20 cellular contexts compared by ENCODE assay signal in the genomic region with DNA sequence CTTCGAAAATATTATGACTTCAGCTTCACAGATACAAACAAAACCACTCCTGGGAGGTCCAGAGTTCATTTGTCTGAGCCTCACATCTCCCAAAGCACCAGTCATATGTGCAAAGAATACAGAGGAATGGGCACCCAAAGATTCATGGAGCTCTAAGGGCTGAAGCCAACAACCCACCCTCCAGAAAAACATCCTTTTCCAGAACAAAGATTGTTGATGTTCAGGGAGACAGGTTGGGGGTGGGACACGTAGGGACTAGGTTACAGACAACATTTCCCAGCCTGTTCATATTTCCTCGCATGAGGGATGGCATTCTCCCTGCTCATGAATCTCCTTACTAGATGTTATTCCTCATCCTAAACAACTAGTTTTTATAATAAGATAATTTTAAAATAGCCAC.
DNase-seq lines count a peak whose midpoint lies in the region; ATAC-seq and TF ChIP-seq lines count a peak whose summit lies in the region.
"Had no signal": no experiment of that assay in that cellular context is flagged by ENCODE, and none has a peak within 500 bp of the region (broad histone marks: within the 10 kb centered on the region; RNA-seq: fewer than 3 reads in every experiment).

No MANE protein-coding gene starts in this region.

- H3K9me2 ChIP-seq in GM23248 (ENCODE audit: insufficient read depth): no peaks in the 10 kb centered on the region

- peaks cover 17% of the 10 kb centered on the region for H3K36me3 Mint-ChIP-seq in nephron (ENCODE audit: low read depth)

- no peaks in the 10 kb centered on the region for H4K20me1 ChIP-seq in GM23248 (ENCODE audit: insufficient read depth)

- peaks cover 90% of the 10 kb centered on the region for H3K79me2 ChIP-seq in GM23248 (ENCODE audit: insufficient read depth)

- H3K9ac ChIP-seq in GM23248: no peak overlapping the region
- H3K9ac ChIP-seq: KMS-11 had no signal

- intact Hi-C loops in testis (cut with DNase I; ENCODE audit: low total_unique reads): no loop called here

- H3K9me3 Mint-ChIP-seq in nephron: no peaks in the 10 kb centered on the region
- H3K9me3 Mint-ChIP-seq: activated T-cell treated with anti-CD3 and anti-CD28 coated beads, Interleukin-2, amount 50 U/mL, for 24 hours; CD4-positive, alpha-beta T cell; nephron progenitor cell; stimulated activated naive CD8-positive, alpha-beta T cell treated with anti-CD3 and anti-CD28 coated beads, Interleukin-15, amount 100 ng/mL, for 72 hours had no signal

- peaks cover 79% of the 10 kb centered on the region for H3K4me1 ChIP-seq in GM23248 (ENCODE audit: insufficient read depth)
- peaks cover 41% of the 10 kb centered on the region for H3K4me1 ChIP-seq in testis

- H3K4me3 ChIP-seq in GM23248 (no peak overlapping the region), testis (no peak overlapping the region)

- H3K27me3 ChIP-seq in GM23248 (replicated peaks; ENCODE audit: insufficient read depth) (no peaks in the 10 kb centered on the region), testis (no peaks in the 10 kb centered on the region)

- DNase-seq in GM23248 (no peak), testis (no peak), GM13976 (ENCODE audit: low spot score) (no peak), NCI-H526 treated with DMSO at 0.1 percent for 48 hours (lab: John Stamatoyannopoulos, UW) (no peak)
- DNase-seq: activated naive CD4-positive, alpha-beta T cell treated with Interleukin-2 at 50 U/mL for 16 hours; activated T-cell treated with anti-CD3 and anti-CD28 coated beads, Interleukin-2, amount 50 U/mL, for 24 hours; amniotic stem cell; CD4-positive, alpha-beta T cell; head of caudate nucleus; MV-4-11; NCI-H1694; nephron progenitor cell; stimulated activated naive CD8-positive, alpha-beta T cell treated with anti-CD3 and anti-CD28 coated beads, Interleukin-15, amount 100 ng/mL, for 72 hours; T-helper 9 cell had no signal

- in situ Hi-C loops in GM23248 (cut with MboI): loop anchor here (25.0 kb wide), 1 partner anchor 206 kb away; no protein-coding TSS in a partner anchor
- in situ Hi-C loops in GM13976 (cut with MboI; ENCODE audit: low sequenced_read_pairs, unreplicated experiment): no loop called here

- H3K27ac Mint-ChIP-seq in nephron: peak overlapping the region; percentile 84 to 97 (median 91)
- H3K27ac Mint-ChIP-seq: activated T-cell treated with anti-CD3 and anti-CD28 coated beads, Interleukin-2, amount 50 U/mL, for 24 hours; CD4-positive, alpha-beta T cell; nephron progenitor cell had no signal

- 96 to 98% methylated on average over 3 of the region's 3 CpGs for WGBS in GM23248 (ENCODE audit: low coverage in 1 of 2, low lambda C conversion rate in 2 of 2, missing lambda C conversion rate in 2 of 2), 2 experiments
- 59 to 63% methylated on average over 3 of the region's 3 CpGs for WGBS in testis, 2 donors

- no peak for ATAC-seq in esophagus mucosa
- ATAC-seq: activated CD4-positive, CD25-positive, alpha-beta regulatory T cell treated with anti-CD3 and anti-CD28 coated beads, Interleukin-2, amount 50 U/mL, for 24 hours; stimulated activated naive CD8-positive, alpha-beta T cell treated with anti-CD3 and anti-CD28 coated beads, Interleukin-15, amount 100 ng/mL, for 72 hours had no signal

- H3K4me3 Mint-ChIP-seq in nephron: no peak overlapping the region
- H3K4me3 Mint-ChIP-seq: activated T-cell treated with anti-CD3 and anti-CD28 coated beads, Interleukin-2, amount 50 U/mL, for 24 hours; CD4-positive, alpha-beta T cell; nephron progenitor cell; stimulated activated naive CD8-positive, alpha-beta T cell treated with anti-CD3 and anti-CD28 coated beads, Interleukin-15, amount 100 ng/mL, for 72 hours had no signal

- no peaks in the 10 kb centered on the region for H3K27me3 Mint-ChIP-seq in nephron (ENCODE audit: low read depth)
- H3K27me3 Mint-ChIP-seq: activated T-cell treated with anti-CD3 and anti-CD28 coated beads, Interleukin-2, amount 50 U/mL, for 24 hours; CD4-positive, alpha-beta T cell; stimulated activated naive CD8-positive, alpha-beta T cell treated with anti-CD3 and anti-CD28 coated beads, Interleukin-15, amount 100 ng/mL, for 72 hours had no signal

- 0 out of 2 replicates have a peak overlapping the region, but pooled peaks have one; percentile 1 for H3K27ac ChIP-seq in GM23248
- peak overlapping the region; percentile 82 for H3K27ac ChIP-seq in VCaP
- peak overlapping the region; percentile 12 to 60 for H3K27ac ChIP-seq in testis
- H3K27ac ChIP-seq: KMS-11, RWPE1 had no signal

- TF ChIP-seq POLR2A in testis (IDR thresholded peaks at IDR 0.05): no peak

- H3F3A ChIP-seq in GM23248 (ENCODE audit: insufficient read depth): peaks cover 69% of the 10 kb centered on the region

- H2AFZ ChIP-seq in GM23248: no peak overlapping the region

- no peak for TF ChIP-seq CTCF in VCaP (conservative IDR thresholded peaks at IDR 0.05)
- no peak for TF ChIP-seq CTCF in nephron (IDR thresholded peaks at IDR 0.05; ENCODE audit: unreplicated experiment in 3 of 3)
- TF ChIP-seq CTCF in testis (IDR thresholded peaks at IDR 0.05): no peak
- TF ChIP-seq CTCF in GM13976 (IDR thresholded peaks at IDR 0.05; ENCODE audit: borderline replicate concordance, control extremely low read depth, extremely low read depth, insufficient read depth, missing control alignments): no peak

- H3K4me1 Mint-ChIP-seq in nephron: peaks cover 87% of the 10 kb centered on the region
- H3K4me1 Mint-ChIP-seq: nephron progenitor cell; stimulated activated naive CD8-positive, alpha-beta T cell treated with anti-CD3 and anti-CD28 coated beads, Interleukin-15, amount 100 ng/mL, for 72 hours had no signal

- H3K9me3 ChIP-seq in GM23248 (ENCODE audit: low read depth) (no peaks in the 10 kb centered on the region), testis (no peaks in the 10 kb centered on the region)

- peaks cover 74% of the 10 kb centered on the region for H3K36me3 ChIP-seq in GM23248 (ENCODE audit: low read depth)
- no peaks in the 10 kb centered on the region for H3K36me3 ChIP-seq in testis (ENCODE audit: low read depth, missing control alignments)

- no peak overlapping the region for H3K4me2 ChIP-seq in GM23248 (ENCODE audit: unreplicated experiment)
- H3K4me2 ChIP-seq: KMS-11 had no signal

Comparison
In these comparisons a context has a peak if more than half of its experiments do, and no peak if none do; other contexts are left out.
1. H3K27ac ChIP-seq: peak in every context shown above with its lines; median percentile 82 in VCaP; 36 in testis; 1 in GM23248.